In genomic region chr7:25565949-25566348, GRCh38 we compare ENCODE assay signal across 8 cellular contexts.
DNase-seq lines count a peak whose midpoint lies in the region; ATAC-seq and TF ChIP-seq lines count a peak whose summit lies in the region.

No MANE protein-coding gene starts in this region.

- intact Hi-C loops in dorsolateral prefrontal cortex (cut with DNase I) = loop anchor here (1.0 to 5.0 kb wide), 7 partner anchors 151 to 309 kb away; no protein-coding TSS in a partner anchor

- peaks cover 0 to 3% (median 0%) of the 10 kb centered on the region in 45 donors for H3K27me3 ChIP-seq in dorsolateral prefrontal cortex

- DNase-seq in AG08396 (ENCODE audit: low spot score) (peak; percentile 59), GM19240 (ENCODE audit: insufficient read length, low spot score) (peak; percentile 33), NCI-H446 treated with DMSO at 0.1 percent for 48 hours (lab: John Stamatoyannopoulos, UW) (peak; percentile 38), dorsolateral prefrontal cortex (peak in 8 of 10 donors; percentile 25 to 72 (median 58)), medulla oblongata (ENCODE audit: extremely low spot score) (peak; percentile 85)
- peak; percentile 50 to 62 for DNase-seq in activated CD4-positive, alpha-beta T cell treated with anti-CD3 and anti-CD28 coated beads, Interleukin-2, amount 50 U/mL, for 4 hours
- DNase-seq in stimulated activated CD8-positive, alpha-beta memory T cell treated with anti-CD3 and anti-CD28 coated beads, Interleukin-12 subunit alpha, Interleukin-12 subunit beta, amount 100 ng/mL, for 4 hours (ENCODE audit: low read depth) = peak; percentile 12

- no peak for ATAC-seq in HG03571 (IDR thresholded peaks at IDR 0.05; ENCODE audit: unreplicated experiment)

- H3K4me3 ChIP-seq in dorsolateral prefrontal cortex = peak overlapping the region in 11 of 59 donors; percentile 4 to 41 (median 25)

- TF ChIP-seq CTCF in dorsolateral prefrontal cortex (IDR thresholded peaks at IDR 0.05 in 54 of 56, conservative IDR thresholded peaks at IDR 0.05 in 2 of 56; ENCODE audit: low read depth in 1 of 56, partially characterized antibody in 56 of 56) = peak; percentile 99 to 100 (median 100)

- H3K27ac ChIP-seq in dorsolateral prefrontal cortex = no peak overlapping the region

Comparison
In these comparisons a context has a peak if more than half of its experiments do, and no peak if none do; other contexts are left out.
1. DNase-seq: peak in every context shown above with its lines; median percentile 85 in medulla oblongata; 59 in AG08396; 58 in dorsolateral prefrontal cortex; 56 in activated CD4-positive, alpha-beta T cell treated with anti-CD3 and anti-CD28 coated beads, Interleukin-2, amount 50 U/mL, for 4 hours; 38 in NCI-H446 treated with DMSO at 0.1 percent for 48 hours; 33 in GM19240; 12 in stimulated activated CD8-positive, alpha-beta memory T cell treated with anti-CD3 and anti-CD28 coated beads, Interleukin-12 subunit alpha, Interleukin-12 subunit beta, amount 100 ng/mL, for 4 hours.